Comparison of ENCODE assay signal across 1 cellular context in the genomic region with DNA sequence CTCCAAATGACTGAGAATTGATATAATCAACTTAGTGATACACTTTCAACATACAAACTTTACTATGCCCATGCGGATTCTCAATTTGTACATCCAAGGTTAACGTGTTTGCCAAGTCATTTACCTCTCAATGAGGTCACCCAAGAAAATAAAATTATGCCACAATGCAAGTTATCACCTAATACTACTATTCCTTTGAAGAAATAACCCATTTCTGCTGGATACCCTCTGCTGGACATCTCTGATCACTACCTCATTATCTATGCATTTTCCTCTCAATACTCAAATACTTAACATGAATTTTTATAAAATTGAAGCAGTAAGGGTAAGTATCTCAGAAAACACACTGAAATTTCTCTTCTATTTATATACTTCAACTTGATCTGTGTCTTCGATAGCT.
TF ChIP-seq lines count a peak whose summit lies in the region.

No MANE protein-coding gene starts in this region.

TF ChIP-seq in H1, 55 proteins besides CTCF, POLR2A, EP300 and RAD21:
- no peak for TF ChIP-seq KDM4A (IDR thresholded peaks at IDR 0.05; ENCODE audit: low read depth, low read length, severe bottlenecking)
- TF ChIP-seq SAP30 (IDR thresholded peaks at IDR 0.05; ENCODE audit: insufficient read depth, insufficient replicate concordance, low read length): no peak
- TF ChIP-seq EGR1 (IDR thresholded peaks at IDR 0.05; ENCODE audit: borderline replicate concordance, low read depth, low read length): no peak
- no peak for TF ChIP-seq TAF1 (IDR thresholded peaks at IDR 0.05; ENCODE audit: low read depth, low read length)
- TF ChIP-seq, protein P1, sequence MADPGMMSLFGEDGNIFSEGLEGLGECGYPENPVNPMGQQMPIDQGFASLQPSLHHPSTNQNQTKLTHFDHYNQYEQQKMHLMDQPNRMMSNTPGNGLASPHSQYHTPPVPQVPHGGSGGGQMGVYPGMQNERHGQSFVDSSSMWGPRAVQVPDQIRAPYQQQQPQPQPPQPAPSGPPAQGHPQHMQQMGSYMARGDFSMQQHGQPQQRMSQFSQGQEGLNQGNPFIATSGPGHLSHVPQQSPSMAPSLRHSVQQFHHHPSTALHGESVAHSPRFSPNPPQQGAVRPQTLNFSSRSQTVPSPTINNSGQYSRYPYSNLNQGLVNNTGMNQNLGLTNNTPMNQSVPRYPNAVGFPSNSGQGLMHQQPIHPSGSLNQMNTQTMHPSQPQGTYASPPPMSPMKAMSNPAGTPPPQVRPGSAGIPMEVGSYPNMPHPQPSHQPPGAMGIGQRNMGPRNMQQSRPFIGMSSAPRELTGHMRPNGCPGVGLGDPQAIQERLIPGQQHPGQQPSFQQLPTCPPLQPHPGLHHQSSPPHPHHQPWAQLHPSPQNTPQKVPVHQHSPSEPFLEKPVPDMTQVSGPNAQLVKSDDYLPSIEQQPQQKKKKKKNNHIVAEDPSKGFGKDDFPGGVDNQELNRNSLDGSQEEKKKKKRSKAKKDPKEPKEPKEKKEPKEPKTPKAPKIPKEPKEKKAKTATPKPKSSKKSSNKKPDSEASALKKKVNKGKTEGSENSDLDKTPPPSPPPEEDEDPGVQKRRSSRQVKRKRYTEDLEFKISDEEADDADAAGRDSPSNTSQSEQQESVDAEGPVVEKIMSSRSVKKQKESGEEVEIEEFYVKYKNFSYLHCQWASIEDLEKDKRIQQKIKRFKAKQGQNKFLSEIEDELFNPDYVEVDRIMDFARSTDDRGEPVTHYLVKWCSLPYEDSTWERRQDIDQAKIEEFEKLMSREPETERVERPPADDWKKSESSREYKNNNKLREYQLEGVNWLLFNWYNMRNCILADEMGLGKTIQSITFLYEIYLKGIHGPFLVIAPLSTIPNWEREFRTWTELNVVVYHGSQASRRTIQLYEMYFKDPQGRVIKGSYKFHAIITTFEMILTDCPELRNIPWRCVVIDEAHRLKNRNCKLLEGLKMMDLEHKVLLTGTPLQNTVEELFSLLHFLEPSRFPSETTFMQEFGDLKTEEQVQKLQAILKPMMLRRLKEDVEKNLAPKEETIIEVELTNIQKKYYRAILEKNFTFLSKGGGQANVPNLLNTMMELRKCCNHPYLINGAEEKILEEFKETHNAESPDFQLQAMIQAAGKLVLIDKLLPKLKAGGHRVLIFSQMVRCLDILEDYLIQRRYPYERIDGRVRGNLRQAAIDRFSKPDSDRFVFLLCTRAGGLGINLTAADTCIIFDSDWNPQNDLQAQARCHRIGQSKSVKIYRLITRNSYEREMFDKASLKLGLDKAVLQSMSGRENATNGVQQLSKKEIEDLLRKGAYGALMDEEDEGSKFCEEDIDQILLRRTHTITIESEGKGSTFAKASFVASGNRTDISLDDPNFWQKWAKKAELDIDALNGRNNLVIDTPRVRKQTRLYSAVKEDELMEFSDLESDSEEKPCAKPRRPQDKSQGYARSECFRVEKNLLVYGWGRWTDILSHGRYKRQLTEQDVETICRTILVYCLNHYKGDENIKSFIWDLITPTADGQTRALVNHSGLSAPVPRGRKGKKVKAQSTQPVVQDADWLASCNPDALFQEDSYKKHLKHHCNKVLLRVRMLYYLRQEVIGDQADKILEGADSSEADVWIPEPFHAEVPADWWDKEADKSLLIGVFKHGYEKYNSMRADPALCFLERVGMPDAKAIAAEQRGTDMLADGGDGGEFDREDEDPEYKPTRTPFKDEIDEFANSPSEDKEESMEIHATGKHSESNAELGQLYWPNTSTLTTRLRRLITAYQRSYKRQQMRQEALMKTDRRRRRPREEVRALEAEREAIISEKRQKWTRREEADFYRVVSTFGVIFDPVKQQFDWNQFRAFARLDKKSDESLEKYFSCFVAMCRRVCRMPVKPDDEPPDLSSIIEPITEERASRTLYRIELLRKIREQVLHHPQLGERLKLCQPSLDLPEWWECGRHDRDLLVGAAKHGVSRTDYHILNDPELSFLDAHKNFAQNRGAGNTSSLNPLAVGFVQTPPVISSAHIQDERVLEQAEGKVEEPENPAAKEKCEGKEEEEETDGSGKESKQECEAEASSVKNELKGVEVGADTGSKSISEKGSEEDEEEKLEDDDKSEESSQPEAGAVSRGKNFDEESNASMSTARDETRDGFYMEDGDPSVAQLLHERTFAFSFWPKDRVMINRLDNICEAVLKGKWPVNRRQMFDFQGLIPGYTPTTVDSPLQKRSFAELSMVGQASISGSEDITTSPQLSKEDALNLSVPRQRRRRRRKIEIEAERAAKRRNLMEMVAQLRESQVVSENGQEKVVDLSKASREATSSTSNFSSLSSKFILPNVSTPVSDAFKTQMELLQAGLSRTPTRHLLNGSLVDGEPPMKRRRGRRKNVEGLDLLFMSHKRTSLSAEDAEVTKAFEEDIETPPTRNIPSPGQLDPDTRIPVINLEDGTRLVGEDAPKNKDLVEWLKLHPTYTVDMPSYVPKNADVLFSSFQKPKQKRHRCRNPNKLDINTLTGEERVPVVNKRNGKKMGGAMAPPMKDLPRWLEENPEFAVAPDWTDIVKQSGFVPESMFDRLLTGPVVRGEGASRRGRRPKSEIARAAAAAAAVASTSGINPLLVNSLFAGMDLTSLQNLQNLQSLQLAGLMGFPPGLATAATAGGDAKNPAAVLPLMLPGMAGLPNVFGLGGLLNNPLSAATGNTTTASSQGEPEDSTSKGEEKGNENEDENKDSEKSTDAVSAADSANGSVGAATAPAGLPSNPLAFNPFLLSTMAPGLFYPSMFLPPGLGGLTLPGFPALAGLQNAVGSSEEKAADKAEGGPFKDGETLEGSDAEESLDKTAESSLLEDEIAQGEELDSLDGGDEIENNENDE (IDR thresholded peaks at IDR 0.05; ENCODE audit: insufficient replicate concordance, low read length): no peak
- no peak for TF ChIP-seq EZH2 (IDR thresholded peaks at IDR 0.05; ENCODE audit: low read depth, low read length, severe bottlenecking)
- no peak for TF ChIP-seq KDM5A (IDR thresholded peaks at IDR 0.05; ENCODE audit: low read length)
- no peak for TF ChIP-seq MAX (IDR thresholded peaks at IDR 0.05)
- no peak for TF ChIP-seq TEAD4 (IDR thresholded peaks at IDR 0.05; ENCODE audit: low read depth, low read length)
- no peak for TF ChIP-seq RNF2 (IDR thresholded peaks at IDR 0.05; ENCODE audit: borderline replicate concordance, low read depth, low read length, missing control alignments, poor library complexity, severe bottlenecking)
- TF ChIP-seq RBBP5 (IDR thresholded peaks at IDR 0.05; ENCODE audit: borderline replicate concordance, low read depth, low read length): no peak
- TF ChIP-seq SIX5 (IDR thresholded peaks at IDR 0.05; ENCODE audit: low read depth, low read length): no peak
